1 cellular context compared by ENCODE assay signal in genomic region chr6:41672816-41673703, GRCh38.
TF ChIP-seq lines count a peak whose summit lies in the region.

No MANE protein-coding gene starts in this region.

TF ChIP-seq in H1, 55 proteins besides CTCF, POLR2A, EP300 and RAD21 (continued from another document):
- TF ChIP-seq USF2 (IDR thresholded peaks at IDR 0.05; ENCODE audit: low read length) (no peak), EGR1 (IDR thresholded peaks at IDR 0.05; ENCODE audit: borderline replicate concordance, low read depth, low read length) (no peak), ASH2L (IDR thresholded peaks at IDR 0.05; ENCODE audit: low read length) (no peak), CHD1 (IDR thresholded peaks at IDR 0.05; ENCODE audit: low read depth, low read length) (no peak), SAP30 (IDR thresholded peaks at IDR 0.05; ENCODE audit: insufficient read depth, insufficient replicate concordance, low read length) (no peak), RFX5 (IDR thresholded peaks at IDR 0.05; ENCODE audit: borderline replicate concordance, low read depth, low read length) (no peak), CTBP2 (IDR thresholded peaks at IDR 0.05; ENCODE audit: borderline replicate concordance, insufficient read depth, insufficient read length, low read length) (no peak), SUZ12 (IDR thresholded peaks at IDR 0.05; ENCODE audit: low read length) (no peak), EZH2 (IDR thresholded peaks at IDR 0.05; ENCODE audit: low read depth, low read length, severe bottlenecking) (no peak)
